ENCODE assay signal across 14 cellular contexts in genomic region chr11:118229274-118229847, GRCh38. TPM values are rescaled to one million over a fixed set of nuclear protein-coding genes. Genes with fewer than 3 reads are reported as not detected.
A peak's percentile ranks its signal among the peaks of the same experiment; 100 is the strongest.
DNase-seq lines count a peak whose midpoint lies in the region; ATAC-seq and TF ChIP-seq lines count a peak whose summit lies in the region.
"Had no signal": no experiment of that assay in that cellular context is flagged by ENCODE, and none has a peak within 500 bp of the region (broad histone marks: within the 10 kb centered on the region; RNA-seq: fewer than 3 reads in every experiment).

No MANE protein-coding gene starts in this region.

- intact Hi-C loops in MCF 10A (cut with micrococcal nuclease), result no loop called here

- CTCF ChIA-PET in MCF 10A (lab: Yijun Ruan, JAX), result no interaction called here

- H3K4me1 Mint-ChIP-seq in T-helper 1 cell treated with Interleukin-12 subunit alpha and Interleukin-12 subunit beta and Interleukin-4 antibody, amounts not matched to agents 30 μg/mL and 1 μg/mL, for 36 hours (ENCODE audit: low read depth), result peaks cover 58% of the 10 kb centered on the region
- peaks cover 55% of the 10 kb centered on the region for H3K4me1 Mint-ChIP-seq in central memory CD8-positive, alpha-beta T cell
- H3K4me1 Mint-ChIP-seq in MCF 10A (ENCODE audit: insufficient read depth, unreplicated experiment), result no peaks in the 10 kb centered on the region

- peak overlapping the region; percentile 71 for H3K27ac Mint-ChIP-seq in T-helper 1 cell treated with Interleukin-12 subunit alpha and Interleukin-12 subunit beta and Interleukin-4 antibody, amounts not matched to agents 30 μg/mL and 1 μg/mL, for 36 hours
- no peak overlapping the region for H3K27ac Mint-ChIP-seq in central memory CD8-positive, alpha-beta T cell (ENCODE audit: low read depth)
- no peak overlapping the region for H3K27ac Mint-ChIP-seq in MCF 10A (ENCODE audit: low read depth, unreplicated experiment)

- no peak for TF ChIP-seq CTCF in MCF 10A (IDR thresholded peaks at IDR 0.05; ENCODE audit: unreplicated experiment)

- no peaks in the 10 kb centered on the region for H3K27me3 Mint-ChIP-seq in T-helper 1 cell treated with Interleukin-12 subunit alpha and Interleukin-12 subunit beta and Interleukin-4 antibody, amounts not matched to agents 30 μg/mL and 1 μg/mL, for 36 hours (ENCODE audit: low read depth)
- no peaks in the 10 kb centered on the region for H3K27me3 Mint-ChIP-seq in central memory CD8-positive, alpha-beta T cell
- H3K27me3 Mint-ChIP-seq in MCF 10A (ENCODE audit: insufficient read depth, unreplicated experiment), result no peaks in the 10 kb centered on the region

- H3K36me3 Mint-ChIP-seq in T-helper 1 cell treated with Interleukin-12 subunit alpha and Interleukin-12 subunit beta and Interleukin-4 antibody, amounts not matched to agents 30 μg/mL and 1 μg/mL, for 36 hours (ENCODE audit: low read depth), result peaks cover 50% of the 10 kb centered on the region
- peaks cover 37% of the 10 kb centered on the region for H3K36me3 Mint-ChIP-seq in central memory CD8-positive, alpha-beta T cell (ENCODE audit: insufficient read depth)
- peaks cover 21% of the 10 kb centered on the region for H3K36me3 Mint-ChIP-seq in MCF 10A (ENCODE audit: insufficient read depth, unreplicated experiment)

- ATAC-seq in central memory CD8-positive, alpha-beta T cell (replicated peaks; ENCODE audit: extremely low read depth, poor library complexity, severe bottlenecking), result no peak
- ATAC-seq: activated CD4-positive, CD25-positive, alpha-beta regulatory T cell treated with anti-CD3 and anti-CD28 coated beads, Interleukin-2, amount 50 U/mL, for 24 hours had no signal

- BruUV-seq in MCF 10A (replicated peaks; lab: Mats Ljungman, UMichigan), result no TSS peak

- peak overlapping the region in 12 of 21 experiments; percentile 29 to 90 (median 64) for H3K27ac ChIP-seq in skin epidermis

- DNase-seq in T-helper 1 cell (no peak), Kasumi-1 (lab: John Stamatoyannopoulos, UW) (peak; percentile 21 to 30), MCF 10A (ENCODE audit: unreplicated experiment) (no peak), HuH-7.5 (ENCODE audit: low spot score) (no peak), NAMALWA (ENCODE audit: low spot score) (no peak)
- no peak for DNase-seq in central memory CD8-positive, alpha-beta T cell (ENCODE audit: low spot score in 2 of 2)
- DNase-seq: NCI-H1436, NCI-H69, retina, SIG-M5 had no signal

- POLR2A ChIA-PET in MCF 10A (lab: Yijun Ruan, JAX), result interaction anchor here (0.6 to 0.9 kb wide), 3 partner anchors 30 to 53 kb away, joined by 3 to 4 read pairs (median 3); no protein-coding TSS in a partner anchor

- H3K4me3 ChIP-seq in skin epidermis, result no peak overlapping the region

- H3K9me3 Mint-ChIP-seq in T-helper 1 cell treated with Interleukin-12 subunit alpha and Interleukin-12 subunit beta and Interleukin-4 antibody, amounts not matched to agents 30 μg/mL and 1 μg/mL, for 36 hours, result no peaks in the 10 kb centered on the region
- no peaks in the 10 kb centered on the region for H3K9me3 Mint-ChIP-seq in central memory CD8-positive, alpha-beta T cell
- no peaks in the 10 kb centered on the region for H3K9me3 Mint-ChIP-seq in MCF 10A (ENCODE audit: unreplicated experiment)

- H3K4me3 Mint-ChIP-seq in T-helper 1 cell treated with Interleukin-12 subunit alpha and Interleukin-12 subunit beta and Interleukin-4 antibody, amounts not matched to agents 30 μg/mL and 1 μg/mL, for 36 hours, result peak overlapping the region; percentile 5
- H3K4me3 Mint-ChIP-seq in central memory CD8-positive, alpha-beta T cell, result peak overlapping the region; percentile 39
- no peak overlapping the region for H3K4me3 Mint-ChIP-seq in MCF 10A (ENCODE audit: unreplicated experiment)

RNA-seq across cellular contexts. Expression of gene JAML, which starts 4.5 kb away (rescaled TPM):
- 0.10 TPM in 1 of 2 replicates, not detected in the other for total RNA-seq in MCF 10A (2022)
- total RNA-seq: A172 had no signal

RNA-seq across cellular contexts. Expression of gene MPZL3, which starts 22.8 kb away (rescaled TPM):
- total RNA-seq in MCF 10A (2022), result 11.9 and 17.7 TPM in 2 replicates

RNA-seq across cellular contexts. Expression of gene MPZL2, which starts 34.7 kb away (rescaled TPM):
- 7.0 and 13.7 TPM in 2 replicates for total RNA-seq in MCF 10A (2022)
- total RNA-seq: A172 had no signal

RNA-seq across cellular contexts. Expression of gene SCN2B, which starts 52.9 kb away (rescaled TPM):
- total RNA-seq in MCF 10A (2022), result not detected in 2 replicates
- total RNA-seq: A172 had no signal

Comparison
In these comparisons a context has a peak if more than half of its experiments do, and no peak if none do; other contexts are left out.
1. DNase-seq: peak in Kasumi-1 (2 of 2); none in T-helper 1 cell (0 of 5), central memory CD8-positive, alpha-beta T cell (0 of 2), MCF 10A (single experiment), HuH-7.5 (single experiment) and NAMALWA (single experiment).